In the genomic region with DNA sequence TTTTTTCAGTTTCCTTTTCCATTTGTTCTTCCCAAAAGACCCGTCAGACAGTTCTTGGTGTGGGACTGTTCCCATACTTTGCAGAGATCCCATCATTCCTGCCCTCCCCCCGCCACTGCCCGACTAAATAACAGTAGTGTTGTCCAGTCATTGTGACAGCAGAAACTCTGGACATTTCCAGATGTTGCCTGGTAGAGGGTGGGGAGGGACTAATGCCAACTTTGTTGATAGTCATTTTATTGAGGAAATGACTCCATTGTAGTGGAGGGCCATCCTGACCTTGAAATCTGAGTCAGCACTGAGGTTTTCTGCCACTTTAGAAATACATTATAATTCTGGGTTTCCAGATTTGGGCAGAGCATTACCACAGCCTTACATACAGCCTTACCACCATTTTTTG, we compare ENCODE assay signal across 15 cellular contexts.
DNase-seq lines count a peak whose midpoint lies in the region; ATAC-seq, FAIRE-seq and TF ChIP-seq lines count a peak whose summit lies in the region.
"Had no signal": no experiment of that assay in that cellular context is flagged by ENCODE, and none has a peak within 500 bp of the region (broad histone marks: within the 10 kb centered on the region; RNA-seq: fewer than 3 reads in every experiment).

No MANE protein-coding gene starts in this region.

- no peaks in the 10 kb centered on the region for H3K27me3 Mint-ChIP-seq in activated T-helper 2 cell treated with anti-CD3 and anti-CD28 coated beads, Interferon-gamma antibody, Interleukin-2, Interleukin-4, amounts not matched to agents 10 μg/mL and 5 μg/mL and 100 μg/mL, durations not matched to agents 14 hours and 24 hours and 36 hours (ENCODE audit: low read depth)
- H3K27me3 Mint-ChIP-seq: activated T-helper 17 cell treated with anti-CD3 and anti-CD28 coated beads, Interleukin-2, amount 50 U/mL, for 72 hours; IgD-negative memory B cell had no signal

- H3K4me1 Mint-ChIP-seq in stimulated activated effector memory CD8-positive, alpha-beta T cell treated with anti-CD3 and anti-CD28 coated beads, Interleukin-12 subunit alpha, Interleukin-12 subunit beta, amount 100 ng/mL, for 72 hours = no peaks in the 10 kb centered on the region
- peaks cover 3% of the 10 kb centered on the region for H3K4me1 Mint-ChIP-seq in activated T-helper 2 cell treated with anti-CD3 and anti-CD28 coated beads, Interferon-gamma antibody, Interleukin-2, Interleukin-4, amounts not matched to agents 10 μg/mL and 5 μg/mL and 100 μg/mL, durations not matched to agents 14 hours and 24 hours and 36 hours (ENCODE audit: low read depth)
- H3K4me1 Mint-ChIP-seq: activated T-helper 17 cell treated with anti-CD3 and anti-CD28 coated beads, Interleukin-2, amount 50 U/mL, for 72 hours; IgD-negative memory B cell had no signal

- CTCF ChIA-PET in RWPE1 (lab: Yijun Ruan, JAX) = no interaction called here

- H3K36me3 ChIP-seq in pancreas = peaks cover 0 to 35% (median 20%) of the 10 kb centered on the region in 3 donors

- intact Hi-C loops in activated T-helper 2 cell treated with anti-CD3 and anti-CD28 coated beads, Interferon-gamma antibody, Interleukin-2, Interleukin-4, amounts not matched to agents 10 μg/mL and 5 μg/mL and 100 μg/mL, durations not matched to agents 14 hours and 24 hours and 36 hours (cut with micrococcal nuclease) = no loop called here
- intact Hi-C loops in pancreas (cut with DNase I) = no loop called here

- peak; percentile 24 for DNase-seq in H54 (ENCODE audit: insufficient read length, low spot score)
- peak; percentile 12 for DNase-seq in RWPE1 (ENCODE audit: low spot score)
- peak; percentile 70 for DNase-seq in fibroblast of pulmonary artery (ENCODE audit: low read depth)
- no peak for DNase-seq in stimulated activated effector memory CD8-positive, alpha-beta T cell treated with anti-CD3 and anti-CD28 coated beads, Interleukin-12 subunit alpha, Interleukin-12 subunit beta, amount 100 ng/mL, for 72 hours (ENCODE audit: low spot score in 2 of 2)
- no peak for DNase-seq in activated T-helper 2 cell treated with anti-CD3 and anti-CD28 coated beads, Interferon-gamma antibody, Interleukin-2, Interleukin-4, amounts not matched to agents 10 μg/mL and 5 μg/mL and 100 μg/mL, durations not matched to agents 14 hours and 24 hours and 36 hours (ENCODE audit: low spot score)
- no peak for DNase-seq in pancreas
- DNase-seq in T-helper 1 cell = no peak
- DNase-seq: activated CD4-positive, alpha-beta T cell treated with anti-CD3 and anti-CD28 coated beads for 48 hours; NCI-H2081 treated with DMSO at 0.1 percent for 48 hours had no signal

- no peaks in the 10 kb centered on the region for H3K9me3 ChIP-seq in pancreas

- H3K9me3 Mint-ChIP-seq in stimulated activated effector memory CD8-positive, alpha-beta T cell treated with anti-CD3 and anti-CD28 coated beads, Interleukin-12 subunit alpha, Interleukin-12 subunit beta, amount 100 ng/mL, for 72 hours = no peaks in the 10 kb centered on the region
- H3K9me3 Mint-ChIP-seq in activated T-helper 2 cell treated with anti-CD3 and anti-CD28 coated beads, Interferon-gamma antibody, Interleukin-2, Interleukin-4, amounts not matched to agents 10 μg/mL and 5 μg/mL and 100 μg/mL, durations not matched to agents 14 hours and 24 hours and 36 hours = no peaks in the 10 kb centered on the region
- H3K9me3 Mint-ChIP-seq: activated T-helper 17 cell treated with anti-CD3 and anti-CD28 coated beads, Interleukin-2, amount 50 U/mL, for 72 hours; IgD-negative memory B cell had no signal

- WGBS in pancreas, 2 donors = 89 to 95% methylated on average over 3 of the region's 3 CpGs

- ATAC-seq in stimulated activated effector memory CD8-positive, alpha-beta T cell treated with anti-CD3 and anti-CD28 coated beads, Interleukin-12 subunit alpha, Interleukin-12 subunit beta, amount 100 ng/mL, for 72 hours = peak; percentile 51
- ATAC-seq in pancreas = no peak
- ATAC-seq: activated T-helper 17 cell treated with anti-CD3 and anti-CD28 coated beads, Interleukin-2, amount 50 U/mL, for 72 hours; GM12878; sciatic nerve had no signal

- H3K4me1 ChIP-seq in pancreas = no peaks in the 10 kb centered on the region

- TF ChIP-seq POLR2A in H54 (IDR thresholded peaks at IDR 0.05; ENCODE audit: low read depth, low read length) = no peak

- TF ChIP-seq CTCF in RWPE1 (conservative IDR thresholded peaks at IDR 0.05; ENCODE audit: low read depth) = no peak
- TF ChIP-seq CTCF in fibroblast of pulmonary artery (IDR thresholded peaks at IDR 0.05; ENCODE audit: low read length, missing control alignments) = no peak
- TF ChIP-seq CTCF in pancreas (IDR thresholded peaks at IDR 0.05) = no peak

- H3K4me3 ChIP-seq in fibroblast of pulmonary artery (replicated peaks; ENCODE audit: low read depth, low read length) (no peak overlapping the region), pancreas (no peak overlapping the region)
- H3K4me3 ChIP-seq: GM12878 had no signal

- FAIRE-seq in H54 (lab: Jason Lieb, UNC) (peak; percentile 100), pancreas (lab: Jason Lieb, UNC) (no peak)
- FAIRE-seq: GM12878, H1, keratinocyte had no signal

- peak overlapping the region; percentile 43 for H3K27ac Mint-ChIP-seq in stimulated activated effector memory CD8-positive, alpha-beta T cell treated with anti-CD3 and anti-CD28 coated beads, Interleukin-12 subunit alpha, Interleukin-12 subunit beta, amount 100 ng/mL, for 72 hours
- H3K27ac Mint-ChIP-seq in activated T-helper 2 cell treated with anti-CD3 and anti-CD28 coated beads, Interferon-gamma antibody, Interleukin-2, Interleukin-4, amounts not matched to agents 10 μg/mL and 5 μg/mL and 100 μg/mL, durations not matched to agents 14 hours and 24 hours and 36 hours = no peak overlapping the region
- H3K27ac Mint-ChIP-seq: activated T-helper 17 cell treated with anti-CD3 and anti-CD28 coated beads, Interleukin-2, amount 50 U/mL, for 72 hours had no signal

- no peak overlapping the region for H3K4me3 Mint-ChIP-seq in stimulated activated effector memory CD8-positive, alpha-beta T cell treated with anti-CD3 and anti-CD28 coated beads, Interleukin-12 subunit alpha, Interleukin-12 subunit beta, amount 100 ng/mL, for 72 hours
- no peak overlapping the region for H3K4me3 Mint-ChIP-seq in activated T-helper 2 cell treated with anti-CD3 and anti-CD28 coated beads, Interferon-gamma antibody, Interleukin-2, Interleukin-4, amounts not matched to agents 10 μg/mL and 5 μg/mL and 100 μg/mL, durations not matched to agents 14 hours and 24 hours and 36 hours (ENCODE audit: low read depth)
- H3K4me3 Mint-ChIP-seq: activated T-helper 17 cell treated with anti-CD3 and anti-CD28 coated beads, Interleukin-2, amount 50 U/mL, for 72 hours; IgD-negative memory B cell had no signal

- POLR2A ChIA-PET in RWPE1 (lab: Yijun Ruan, JAX; ENCODE audit: low non-redundant PET) = no interaction called here

- H3K36me3 Mint-ChIP-seq in stimulated activated effector memory CD8-positive, alpha-beta T cell treated with anti-CD3 and anti-CD28 coated beads, Interleukin-12 subunit alpha, Interleukin-12 subunit beta, amount 100 ng/mL, for 72 hours = peaks cover 98% of the 10 kb centered on the region
- peaks cover 63% of the 10 kb centered on the region for H3K36me3 Mint-ChIP-seq in activated T-helper 2 cell treated with anti-CD3 and anti-CD28 coated beads, Interferon-gamma antibody, Interleukin-2, Interleukin-4, amounts not matched to agents 10 μg/mL and 5 μg/mL and 100 μg/mL, durations not matched to agents 14 hours and 24 hours and 36 hours (ENCODE audit: low read depth)

- H3K27ac ChIP-seq in RWPE1 (no peak overlapping the region), pancreas (no peak overlapping the region)

- H3K27me3 ChIP-seq in pancreas = no peaks in the 10 kb centered on the region

Comparison
In these comparisons a context has a peak if more than half of its experiments do, and no peak if none do; other contexts are left out.
1. DNase-seq: peak in H54 (single experiment), RWPE1 (single experiment) and fibroblast of pulmonary artery (single experiment); none in stimulated activated effector memory CD8-positive, alpha-beta T cell treated with anti-CD3 and anti-CD28 coated beads, Interleukin-12 subunit alpha, Interleukin-12 subunit beta, amount 100 ng/mL, for 72 hours (0 of 2), activated T-helper 2 cell treated with anti-CD3 and anti-CD28 coated beads, Interferon-gamma antibody, Interleukin-2, Interleukin-4, amounts not matched to agents 10 μg/mL and 5 μg/mL and 100 μg/mL, durations not matched to agents 14 hours and 24 hours and 36 hours (single experiment), pancreas (0 of 6) and T-helper 1 cell (0 of 5).